Comparison of ENCODE assay signal across 12 cellular contexts in genomic region chr3:128549283-128550112, GRCh38. TPM values are rescaled to one million over a fixed set of nuclear protein-coding genes. Genes with fewer than 3 reads are reported as not detected.
DNase-seq lines count a peak whose midpoint lies in the region; ATAC-seq and TF ChIP-seq lines count a peak whose summit lies in the region.
"Had no signal": no experiment of that assay in that cellular context is flagged by ENCODE, and none has a peak within 500 bp of the region (broad histone marks: within the 10 kb centered on the region; RNA-seq: fewer than 3 reads in every experiment).

No MANE protein-coding gene starts in this region.

- H3K9me3 ChIP-seq in SJCRH30 (replicated peaks): no peaks in the 10 kb centered on the region
- H3K9me3 ChIP-seq in neural progenitor cell (ENCODE audit: low read depth): no peaks in the 10 kb centered on the region

- H3K36me3 Mint-ChIP-seq in neural progenitor cell: no peaks in the 10 kb centered on the region
- H3K36me3 Mint-ChIP-seq in activated CD4-positive, alpha-beta T cell treated with anti-CD3 and anti-CD28 coated beads, Interleukin-2, amount 10 ng/mL, durations not matched to agents 7 days and 5 days (ENCODE audit: low read depth): no peaks in the 10 kb centered on the region
- H3K36me3 Mint-ChIP-seq: activated naive CD8-positive, alpha-beta T cell treated with anti-CD3 and anti-CD28 coated beads, Interleukin-2, amount 10 ng/mL, durations not matched to agents 7 days and 5 days; CD4-positive, CD25-positive, alpha-beta regulatory T cell had no signal

- H3K27me3 Mint-ChIP-seq in neural progenitor cell (ENCODE audit: insufficient read depth, low read depth): peaks cover 3% of the 10 kb centered on the region
- peaks cover 28% of the 10 kb centered on the region for H3K27me3 Mint-ChIP-seq in activated CD4-positive, alpha-beta T cell treated with anti-CD3 and anti-CD28 coated beads, Interleukin-2, amount 10 ng/mL, durations not matched to agents 7 days and 5 days

- TF ChIP-seq CTCF in fibroblast of mammary gland (conservative IDR thresholded peaks at IDR 0.05; ENCODE audit: control insufficient read depth, insufficient read depth, low read depth, low read length): no peak
- TF ChIP-seq CTCF in neural progenitor cell (IDR thresholded peaks at IDR 0.05): no peak

- H3K9me3 Mint-ChIP-seq in neural progenitor cell: no peaks in the 10 kb centered on the region
- no peaks in the 10 kb centered on the region for H3K9me3 Mint-ChIP-seq in activated CD4-positive, alpha-beta T cell treated with anti-CD3 and anti-CD28 coated beads, Interleukin-2, amount 10 ng/mL, durations not matched to agents 7 days and 5 days
- H3K9me3 Mint-ChIP-seq: activated naive CD8-positive, alpha-beta T cell treated with anti-CD3 and anti-CD28 coated beads, Interleukin-2, amount 10 ng/mL, durations not matched to agents 7 days and 5 days; CD4-positive, CD25-positive, alpha-beta regulatory T cell; IgD-negative memory B cell had no signal

- no peaks in the 10 kb centered on the region for H4K20me1 ChIP-seq in neural progenitor cell (ENCODE audit: low read depth)

- no peak overlapping the region for H3K4me3 Mint-ChIP-seq in neural progenitor cell
- no peak overlapping the region for H3K4me3 Mint-ChIP-seq in activated CD4-positive, alpha-beta T cell treated with anti-CD3 and anti-CD28 coated beads, Interleukin-2, amount 10 ng/mL, durations not matched to agents 7 days and 5 days
- H3K4me3 Mint-ChIP-seq: activated naive CD8-positive, alpha-beta T cell treated with anti-CD3 and anti-CD28 coated beads, Interleukin-2, amount 10 ng/mL, durations not matched to agents 7 days and 5 days; CD4-positive, CD25-positive, alpha-beta regulatory T cell; IgD-negative memory B cell had no signal

- H3K27ac ChIP-seq in SJCRH30: peak overlapping the region; percentile 33
- H3K27ac ChIP-seq in neural progenitor cell: no peak overlapping the region
- H3K27ac ChIP-seq: SK-N-MC had no signal

- no peaks in the 10 kb centered on the region for H3K79me2 ChIP-seq in neural progenitor cell (ENCODE audit: low read depth)

- H3K4me1 ChIP-seq in SJCRH30 (peaks cover 48% of the 10 kb centered on the region), neural progenitor cell (no peaks in the 10 kb centered on the region)

- CTCF ChIA-PET in activated CD4-positive, alpha-beta T cell treated with anti-CD3 and anti-CD28 coated beads, Interleukin-2, amount 10 ng/mL, durations not matched to agents 7 days and 5 days (lab: Charles Lee): no interaction called here

- H3K9ac ChIP-seq in neural progenitor cell: no peak overlapping the region

- H3K36me3 ChIP-seq in SJCRH30 (no peaks in the 10 kb centered on the region), neural progenitor cell (no peaks in the 10 kb centered on the region)

- no peak overlapping the region for H3K4me3 ChIP-seq in SJCRH30
- no peak overlapping the region for H3K4me3 ChIP-seq in fibroblast of mammary gland (ENCODE audit: control insufficient read depth, low read depth, low read length)
- no peak overlapping the region for H3K4me3 ChIP-seq in neural progenitor cell
- H3K4me3 ChIP-seq: SK-N-MC had no signal

- peak overlapping the region; percentile 15 for H3K27ac Mint-ChIP-seq in neural progenitor cell
- H3K27ac Mint-ChIP-seq in activated CD4-positive, alpha-beta T cell treated with anti-CD3 and anti-CD28 coated beads, Interleukin-2, amount 10 ng/mL, durations not matched to agents 7 days and 5 days: no peak overlapping the region
- H3K27ac Mint-ChIP-seq: activated naive CD8-positive, alpha-beta T cell treated with anti-CD3 and anti-CD28 coated beads, Interleukin-2, amount 10 ng/mL, durations not matched to agents 7 days and 5 days; CD4-positive, CD25-positive, alpha-beta regulatory T cell; IgD-negative memory B cell had no signal

- H3K27me3 ChIP-seq in SJCRH30: no peaks in the 10 kb centered on the region
- H3K27me3 ChIP-seq in neural progenitor cell: peaks cover 9% of the 10 kb centered on the region

- H3K4me1 Mint-ChIP-seq in neural progenitor cell: peaks cover 12% of the 10 kb centered on the region
- peaks cover under 1% of the 10 kb centered on the region for H3K4me1 Mint-ChIP-seq in activated CD4-positive, alpha-beta T cell treated with anti-CD3 and anti-CD28 coated beads, Interleukin-2, amount 10 ng/mL, durations not matched to agents 7 days and 5 days

- H3F3A ChIP-seq in neural progenitor cell (ENCODE audit: low read depth): peaks cover 7% of the 10 kb centered on the region

- H2AFZ ChIP-seq in neural progenitor cell (replicated peaks): peak overlapping the region; percentile 11

- POLR2A ChIA-PET in activated CD4-positive, alpha-beta T cell treated with anti-CD3 and anti-CD28 coated beads, Interleukin-2, amount 10 ng/mL, durations not matched to agents 7 days and 5 days (lab: Charles Lee): no interaction called here

- DNase-seq in AG08396 (ENCODE audit: low spot score): peak; percentile 62
- peak; percentile 52 to 53 for DNase-seq in SJCRH30
- peak; percentile 75 for DNase-seq in fibroblast of mammary gland (ENCODE audit: low read depth)
- DNase-seq in neural progenitor cell (ENCODE audit: low spot score): no peak
- DNase-seq in activated CD4-positive, alpha-beta T cell treated with anti-CD3 and anti-CD28 coated beads, Interleukin-2, amount 10 ng/mL, durations not matched to agents 7 days and 5 days: no peak
- no peak for DNase-seq in HuH-7 (ENCODE audit: low spot score)
- DNase-seq: activated naive CD8-positive, alpha-beta T cell treated with anti-CD3 and anti-CD28 coated beads, Interleukin-2, amount 10 ng/mL, durations not matched to agents 7 days and 5 days; CD4-positive, CD25-positive, alpha-beta regulatory T cell had no signal

- no peak overlapping the region for H3K4me2 ChIP-seq in neural progenitor cell

- ATAC-seq in GM19324 (IDR thresholded peaks at IDR 0.05; ENCODE audit: low FRiP score, unreplicated experiment): no peak
- no peak for ATAC-seq in GM18873 (IDR thresholded peaks at IDR 0.05; ENCODE audit: low FRiP score, unreplicated experiment)

RNA-seq across cellular contexts. Expression of gene GATA2, which starts 56.5 kb away (rescaled TPM):
- total RNA-seq in SJCRH30 (2014; rRNA removed; shearing (Covaris generic)): 17.1 and 19.8 TPM in 2 replicates
- total RNA-seq in neural progenitor cell (ENCODE audit: low replicate concordance): 0.09 TPM in 1 of 2 replicates, not detected in the other
- total RNA-seq in activated CD4-positive, alpha-beta T cell treated with anti-CD3 and anti-CD28 coated beads, Interleukin-2, amount 10 ng/mL, durations not matched to agents 7 days and 5 days: not detected
- total RNA-seq: activated naive CD8-positive, alpha-beta T cell treated with anti-CD3 and anti-CD28 coated beads, Interleukin-2, amount 10 ng/mL, durations not matched to agents 7 days and 5 days had no signal

Comparison
In these comparisons a context has a peak if more than half of its experiments do, and no peak if none do; other contexts are left out.
1. DNase-seq: peak in AG08396 (single experiment), SJCRH30 (2 of 2) and fibroblast of mammary gland (single experiment); none in neural progenitor cell (single experiment), activated CD4-positive, alpha-beta T cell treated with anti-CD3 and anti-CD28 coated beads, Interleukin-2, amount 10 ng/mL, durations not matched to agents 7 days and 5 days (single experiment) and HuH-7 (single experiment).
2. RNA of gene GATA2, which starts 56.5 kb away (total RNA-seq): 17.1 to 19.8 TPM in SJCRH30; 0.09 TPM in neural progenitor cell and not detected in activated CD4-positive, alpha-beta T cell treated with anti-CD3 and anti-CD28 coated beads, Interleukin-2, amount 10 ng/mL, durations not matched to agents 7 days and 5 days; every median in the first group is over 10 times any median in the second.